Comparison of ENCODE assay signal across 23 cellular contexts in genomic region chr9:130122465-130122864, GRCh38. TPM values are rescaled to one million over a fixed set of nuclear protein-coding genes. Genes with fewer than 3 reads are reported as not detected.
A peak's percentile ranks its signal among the peaks of the same experiment; 100 is the strongest.
DNase-seq lines count a peak whose midpoint lies in the region; FAIRE-seq and TF ChIP-seq lines count a peak whose summit lies in the region.
"Had no signal": no experiment of that assay in that cellular context is flagged by ENCODE, and none has a peak within 500 bp of the region (broad histone marks: within the 10 kb centered on the region; RNA-seq: fewer than 3 reads in every experiment).

No MANE protein-coding gene starts in this region.

- TF ChIP-seq CTCF in H1 (IDR thresholded peaks at IDR 0.05; ENCODE audit: control extremely low read depth in 1 of 3, insufficient read depth in 1 of 3, low read depth in 1 of 3, low read length in 3 of 3) (no peak), spleen (IDR thresholded peaks at IDR 0.05 in 8 of 11, conservative IDR thresholded peaks at IDR 0.05 in 3 of 11) (no peak), WERI-Rb-1 (IDR thresholded peaks at IDR 0.05; ENCODE audit: low read depth, low read length) (no peak), MM.1S (IDR thresholded peaks at IDR 0.05; ENCODE audit: low read length) (no peak)

- no peaks in the 10 kb centered on the region for H3F3A ChIP-seq in MM.1S (ENCODE audit: insufficient read depth, low read length)

- H4K5ac ChIP-seq in H1 (ENCODE audit: insufficient read length, low read depth, low read length): no peak overlapping the region

- DNase-seq in DMS79 treated with DMSO at 0.1 percent for 48 hours (lab: John Stamatoyannopoulos, UW) (peak; percentile 12), DMS79 (lab: John Stamatoyannopoulos, UW) (no peak), NCI-H146 treated with DMSO at 0.1 percent for 48 hours (lab: John Stamatoyannopoulos, UW; ENCODE audit: unreplicated experiment) (peak; percentile 71), H1 (ENCODE audit: low read depth in 1 of 2, low spot score in 2 of 2) (no peak), spleen (peak; percentile 32), WERI-Rb-1 (no peak), MM.1S (no peak), SK-N-DZ (ENCODE audit: low spot score) (no peak)
- DNase-seq: 8988T; activated CD8-positive, alpha-beta T cell treated with anti-CD3 and anti-CD28 coated beads for 36 hours; effector memory CD8-positive, alpha-beta T cell; EL; gastrocnemius medialis; mammary epithelial cell; naive B cell; NCI-H1930; NCI-H510A treated with DMSO at 0.1 percent for 48 hours; stimulated activated CD4-positive, alpha-beta T cell treated with anti-CD3 and anti-CD28 coated beads, Interleukin-12 subunit alpha, Interleukin-12 subunit beta, amount 100 ng/mL, for 4 hours; stimulated activated CD4-positive, alpha-beta T cell treated with anti-CD3 and anti-CD28 coated beads, Interleukin-4, amount 100 ng/mL, for 4 hours; stomach; trophoblast cell had no signal

- no peaks in the 10 kb centered on the region; a peak in 1 of 8 replicates for H3K36me3 ChIP-seq in H1 (ENCODE audit: control insufficient read depth in 2 of 4, insufficient read depth in 4 of 4, low read length in 3 of 4)
- peaks cover 0 to 98% (median 27%) of the 10 kb centered on the region in 6 donors for H3K36me3 ChIP-seq in spleen
- peaks cover 16% of the 10 kb centered on the region for H3K36me3 ChIP-seq in WERI-Rb-1
- H3K36me3 ChIP-seq in MM.1S (replicated peaks; ENCODE audit: insufficient read depth, low read length): no peaks in the 10 kb centered on the region

- intact Hi-C loops in spleen (cut with DNase I; ENCODE audit: low total_unique reads): no loop called here

- H3K14ac ChIP-seq in H1 (ENCODE audit: insufficient read length): no peak overlapping the region

- H3K56ac ChIP-seq in H1 (replicated peaks; ENCODE audit: insufficient read length, low read depth, low read length): no peak overlapping the region

- no peak for FAIRE-seq in H1 (lab: Jason Lieb, UNC)
- FAIRE-seq: colon had no signal

- no peak overlapping the region for H2BK12ac ChIP-seq in H1 (ENCODE audit: low read depth, low read length)

- no peaks in the 10 kb centered on the region for H3K23me2 ChIP-seq in H1 (ENCODE audit: low read depth, low read length)

- H4K8ac ChIP-seq in H1 (ENCODE audit: extremely low read depth, insufficient read depth, low read length): no peak overlapping the region

- no peak overlapping the region for H2BK120ac ChIP-seq in H1 (replicated peaks; ENCODE audit: low read depth, low read length)

- H3K4me1 ChIP-seq in H1 (replicated peaks in 1 of 4; ENCODE audit: control insufficient read depth in 3 of 4, insufficient read depth in 4 of 4, low read length in 3 of 4): peaks cover 8 to 15% (median 10%) of the 10 kb centered on the region in 4 experiments
- H3K4me1 ChIP-seq in spleen: peaks cover 0 to 19% (median 10%) of the 10 kb centered on the region in 6 donors
- H3K4me1 ChIP-seq in MM.1S (ENCODE audit: low read length): no peaks in the 10 kb centered on the region

- H4K20me1 ChIP-seq in H1 (replicated peaks in 1 of 2; ENCODE audit: control insufficient read depth in 1 of 2, insufficient read depth in 2 of 2, low read length in 2 of 2) (peaks cover 0 to 2% of the 10 kb centered on the region in 2 experiments), MM.1S (ENCODE audit: insufficient read depth, low read length) (no peaks in the 10 kb centered on the region)

- H3K79me2 ChIP-seq in H1 (ENCODE audit: control insufficient read depth in 1 of 2, insufficient read depth in 2 of 2, low read length in 2 of 2) (no peaks in the 10 kb centered on the region), MM.1S (ENCODE audit: low read length) (no peaks in the 10 kb centered on the region)

- H3K27ac ChIP-seq in H1 (ENCODE audit: low read depth, low read length) (no peak overlapping the region), spleen (no peak overlapping the region), WERI-Rb-1 (no peak overlapping the region), MM.1S (ENCODE audit: low read length) (no peak overlapping the region)
- H3K27ac ChIP-seq: esophagus muscularis mucosa, gastrocnemius medialis, stomach had no signal

- CTCF ChIA-PET in H1 (lab: Charles Lee; ENCODE audit: partially characterized antibody): interaction anchor here (0.6 to 3.8 kb wide), 4 partner anchors 14 to 182 kb away, joined by 3 to 35 read pairs (median 9); no protein-coding TSS in a partner anchor

- H2BK15ac ChIP-seq in H1 (ENCODE audit: low read length): no peak overlapping the region

- no peak for TF ChIP-seq EP300 in H1 (IDR thresholded peaks at IDR 0.05; ENCODE audit: borderline replicate concordance in 1 of 2, low read depth in 2 of 2, low read length in 2 of 2)

- 0 out of 2 replicates have a peak overlapping the region, but pooled peaks have one; percentile 8 for H2BK5ac ChIP-seq in H1 (ENCODE audit: low read depth, low read length)

- H3K4me3 ChIP-seq in H1 (ENCODE audit: extremely low read depth in 1 of 4, insufficient read depth in 2 of 4, low read depth in 3 of 4, low read length in 4 of 4): no peak overlapping the region
- H3K4me3 ChIP-seq in spleen: no peak overlapping the region
- no peak overlapping the region for H3K4me3 ChIP-seq in WERI-Rb-1 (ENCODE audit: low read depth, low read length)
- H3K4me3 ChIP-seq in MM.1S (ENCODE audit: low read length): no peak overlapping the region
- H3K4me3 ChIP-seq: esophagus muscularis mucosa, gastrocnemius medialis, stomach had no signal

- TF ChIP-seq POLR2A in H1 (IDR thresholded peaks at IDR 0.05; ENCODE audit: control extremely low read depth in 1 of 2, low read depth in 2 of 2, low read length in 2 of 2) (no peak), spleen (IDR thresholded peaks at IDR 0.05) (no peak)

- no peaks in the 10 kb centered on the region for H3K9me2 ChIP-seq in MM.1S (replicated peaks; ENCODE audit: insufficient read depth, low read length)

- H3K9me3 ChIP-seq in H1 (ENCODE audit: insufficient read depth in 2 of 2, low read depth in 1 of 2, low read length in 1 of 2) (no peaks in the 10 kb centered on the region), spleen (no peaks in the 10 kb centered on the region), WERI-Rb-1 (ENCODE audit: severe bottlenecking) (no peaks in the 10 kb centered on the region), MM.1S (replicated peaks; ENCODE audit: insufficient read depth, low read length) (no peaks in the 10 kb centered on the region)
- H3K9me3 ChIP-seq: esophagus muscularis mucosa, gastrocnemius medialis, stomach had no signal

- POLR2A ChIA-PET in H1 (lab: Charles Lee; ENCODE audit: partially characterized antibody): no interaction called here

- no peak overlapping the region for H3K4ac ChIP-seq in H1 (replicated peaks; ENCODE audit: insufficient read length, low read depth, low read length)

- H3K27me3 ChIP-seq in H1 (replicated peaks in 1 of 4; ENCODE audit: control insufficient read depth in 3 of 4, extremely low read depth in 1 of 4, insufficient read depth in 3 of 4, low read length in 3 of 4): peaks cover 0 to 1% (median 0%) of the 10 kb centered on the region in 4 experiments; a peak in 1 of 7 replicates
- H3K27me3 ChIP-seq in spleen (replicated peaks in 1 of 7): no peaks in the 10 kb centered on the region
- H3K27me3 ChIP-seq in WERI-Rb-1 (ENCODE audit: insufficient read depth, low read depth, severe bottlenecking): no peaks in the 10 kb centered on the region
- H3K27me3 ChIP-seq in MM.1S (replicated peaks; ENCODE audit: insufficient read depth, low read length): no peaks in the 10 kb centered on the region
- H3K27me3 ChIP-seq: esophagus muscularis mucosa, gastrocnemius medialis, stomach had no signal

- H3K9ac ChIP-seq in H1 (replicated peaks in 1 of 4; ENCODE audit: extremely low read depth in 1 of 4, low read depth in 3 of 4, low read length in 3 of 4) (no peak overlapping the region; a peak in 1 of 7 replicates), MM.1S (ENCODE audit: low read length) (no peak overlapping the region)

- H2AK5ac ChIP-seq in H1 (ENCODE audit: low read depth, low read length): no peak overlapping the region

- H2BK20ac ChIP-seq in H1 (ENCODE audit: low read length): no peak overlapping the region

- TF ChIP-seq RAD21 in H1 (IDR thresholded peaks at IDR 0.05 in 1 of 2, conservative IDR thresholded peaks at IDR 0.05 in 1 of 2; ENCODE audit: low read depth in 2 of 2, low read length in 2 of 2): no peak

- WGBS in H1 (ENCODE audit: extremely low coverage in 1 of 2, insufficient coverage in 1 of 2, insufficient read length in 1 of 2, insufficient replicate concordance in 2 of 2, low coverage in 1 of 2, low lambda C conversion rate in 2 of 2, missing lambda C conversion rate in 1 of 2), 2 experiments: 89% methylated on average over 8 of the region's 8 CpGs; no CpG with 5 or more reads in 1 of the 2 experiments
- WGBS in spleen, 5 donors: 66 to 92% (median 73%) methylated on average over 8 of the region's 8 CpGs

- no peak overlapping the region for H3K23ac ChIP-seq in H1 (ENCODE audit: insufficient read length)

- H3K18ac ChIP-seq in H1 (ENCODE audit: extremely low read depth, low read length): no peak overlapping the region

- no peak overlapping the region for H4K91ac ChIP-seq in H1 (replicated peaks; ENCODE audit: insufficient read length, low read length)

- H2AFZ ChIP-seq in H1 (ENCODE audit: low read length) (no peak overlapping the region), MM.1S (ENCODE audit: low read length) (no peak overlapping the region)

- H3K4me2 ChIP-seq in H1 (ENCODE audit: insufficient read depth in 1 of 2, low read depth in 2 of 2, low read length in 2 of 2) (no peak overlapping the region), MM.1S (ENCODE audit: low read depth, low read length) (no peak overlapping the region)

- no peaks in the 10 kb centered on the region for H3K79me1 ChIP-seq in H1 (ENCODE audit: low read depth, low read length)

TF ChIP-seq in H1, 55 proteins besides CTCF, POLR2A, EP300 and RAD21 (continues in another document):
- no peak for TF ChIP-seq ZNF274 (IDR thresholded peaks at IDR 0.05; ENCODE audit: borderline replicate concordance, extremely low read depth, low read length)
- no peak for TF ChIP-seq CBX8 (IDR thresholded peaks at IDR 0.05; ENCODE audit: borderline replicate concordance, low read depth, low read length)

RNA-seq across cellular contexts. Expression of gene NCS1, which starts 49.7 kb away (rescaled TPM):
- total RNA-seq in H1 (2021; fragmentation: NEBNext Ultra II Directional; extraction: Animal tissue kit (Norgen Biotek cat#: 25700)): 42.4 and 47.6 TPM in 2 replicates
- 32.1 and 34.7 TPM in 2 replicates for polyA plus RNA-seq in H1 (2011; rRNA removed)
- polyA plus RNA-seq in H1 (2011; cell fraction: cytosol; rRNA removed): 26.7 TPM
- 26.4 TPM for polyA plus RNA-seq in H1 (2011; cell fraction: nucleus; rRNA removed)
- polyA plus RNA-seq in H1 (2012, experiment 1 of 2): 18.9 to 22.5 TPM (median 21.6 TPM) in 4 replicates
- 23.1 TPM for polyA plus RNA-seq in H1 (2012, experiment 2 of 2)
- 20.3 TPM for polyA plus RNA-seq in H1 (2013, experiment 1 of 2)
- polyA plus RNA-seq in H1 (2013, experiment 2 of 2): 20.5 TPM
- polyA minus RNA-seq in H1 (2011; rRNA and poly(A)+ RNA removed): 22.8 and 24.3 TPM in 2 replicates
- polyA minus RNA-seq in H1 (2011; cell fraction: cytosol; rRNA and poly(A)+ RNA removed): 20.1 TPM
- polyA minus RNA-seq in H1 (2011; cell fraction: nucleus; rRNA and poly(A)+ RNA removed): 9.9 TPM
- total RNA-seq in spleen: 1 to 10 TPM in 4 of 7 donors, under 1 TPM in 3; 0.46 to 2.5 (median 1.2) TPM
- 1 to 10 TPM in 2 of 3 donors, under 1 TPM in 1; 0.50 to 1.6 (median 1.3) TPM for polyA plus RNA-seq in spleen
- 76.0 and 86.7 TPM in 2 replicates for polyA plus RNA-seq in SK-N-DZ (2014; cell fraction: cytosol; rRNA removed)
- polyA plus RNA-seq in SK-N-DZ (2014; cell fraction: nucleus; rRNA removed): 48.3 and 54.0 TPM in 2 replicates

Comparison
In these comparisons a context has a peak if more than half of its experiments do, and no peak if none do; other contexts are left out.
1. DNase-seq: peak in DMS79 treated with DMSO at 0.1 percent for 48 hours (single experiment), NCI-H146 treated with DMSO at 0.1 percent for 48 hours (single experiment) and spleen (single experiment); none in DMS79 (single experiment), H1 (0 of 2), WERI-Rb-1 (single experiment), MM.1S (single experiment) and SK-N-DZ (single experiment).
2. RNA of gene NCS1, which starts 49.7 kb away (total RNA-seq): 42.4 to 47.6 TPM in H1; 0.46 to 2.5 TPM in spleen; every median in the first group is over 10 times any median in the second.